14 cellular contexts compared by ENCODE assay signal in the genomic region with DNA sequence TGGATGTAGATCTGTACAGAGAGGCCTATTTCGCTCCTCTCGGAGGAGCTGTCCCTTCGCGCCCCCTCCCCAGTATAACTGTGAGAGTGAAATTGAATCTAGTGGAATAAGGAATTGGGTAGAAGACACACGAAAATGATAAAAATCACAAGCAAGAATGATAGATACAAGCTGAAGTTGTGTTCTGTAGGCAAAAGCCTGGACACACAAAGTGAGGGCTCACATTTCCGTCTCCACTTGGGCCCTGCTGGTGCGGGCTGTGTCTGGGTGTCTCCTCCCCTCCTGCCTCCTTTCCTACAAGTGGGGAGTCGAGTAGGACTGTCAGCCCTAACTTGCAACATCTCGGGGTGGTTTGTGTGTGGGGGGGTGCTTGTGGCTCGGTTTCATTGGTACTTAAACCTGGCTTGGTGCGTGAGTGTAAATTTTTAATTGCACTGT. TPM values are rescaled to one million over a fixed set of nuclear protein-coding genes. Genes with fewer than 3 reads are reported as not detected.
DNase-seq lines count a peak whose midpoint lies in the region; ATAC-seq and TF ChIP-seq lines count a peak whose summit lies in the region.
"Had no signal": no experiment of that assay in that cellular context is flagged by ENCODE, and none has a peak within 500 bp of the region (broad histone marks: within the 10 kb centered on the region; RNA-seq: fewer than 3 reads in every experiment).

No MANE protein-coding gene starts in this region.

- no peaks in the 10 kb centered on the region for H4K20me1 ChIP-seq in neural cell (ENCODE audit: insufficient read depth)

- TF ChIP-seq POLR2A in heart left ventricle (IDR thresholded peaks at IDR 0.05), result no peak

- peak overlapping the region; percentile 67 for H3K27ac Mint-ChIP-seq in activated CD4-positive, alpha-beta T cell treated with anti-CD3 and anti-CD28 coated beads, Interleukin-2, amount 10 ng/mL, durations not matched to agents 24 days and 14 days

- no peak overlapping the region for H3K27ac ChIP-seq in neural cell (ENCODE audit: low read length)
- H3K27ac ChIP-seq in heart left ventricle, result no peak overlapping the region
- H3K27ac ChIP-seq: dorsolateral prefrontal cortex, HL-60, skin epidermis had no signal

- H3K9me3 Mint-ChIP-seq in activated CD4-positive, alpha-beta T cell treated with anti-CD3 and anti-CD28 coated beads, Interleukin-2, amount 10 ng/mL, durations not matched to agents 24 days and 14 days, result no peaks in the 10 kb centered on the region

- no peak overlapping the region for H2AFZ ChIP-seq in neural cell (ENCODE audit: low read depth, low read length)

- peaks cover 4% of the 10 kb centered on the region for H3K36me3 Mint-ChIP-seq in activated CD4-positive, alpha-beta T cell treated with anti-CD3 and anti-CD28 coated beads, Interleukin-2, amount 10 ng/mL, durations not matched to agents 24 days and 14 days (ENCODE audit: low read depth)

- no peak overlapping the region for H3K4me2 ChIP-seq in neural cell (ENCODE audit: low read length)

- H3K9me2 ChIP-seq in neural cell (ENCODE audit: insufficient read depth, low read length), result no peaks in the 10 kb centered on the region

- intact Hi-C loops in activated CD4-positive, alpha-beta T cell treated with anti-CD3 and anti-CD28 coated beads, Interleukin-2, amount 10 ng/mL, durations not matched to agents 24 days and 14 days (cut with micrococcal nuclease), result loop anchor here (5.0 to 10.0 kb wide), 4 partner anchors 449 to 1828 kb away; partner anchors contain the start of gene EVX2
- intact Hi-C loops in heart left ventricle (cut with DNase I), result loop anchor here in 4 of 10 donors (5.0 to 10.0 kb wide), 5 partner anchors 169 to 759 kb away; partner anchors contain the start of gene SP3 (in 1 of the 4)

- H3K36me3 ChIP-seq in neural cell (ENCODE audit: insufficient read depth, low read length), result no peaks in the 10 kb centered on the region
- H3K36me3 ChIP-seq in heart left ventricle, result no peaks in the 10 kb centered on the region
- H3K36me3 ChIP-seq in MG63, result no peaks in the 10 kb centered on the region

- no peak for TF ChIP-seq EP300 in neural cell (conservative IDR thresholded peaks at IDR 0.05; ENCODE audit: poor library complexity, severe bottlenecking)

- no peak for TF ChIP-seq CTCF in GM20000 (IDR thresholded peaks at IDR 0.05; ENCODE audit: extremely low read depth, missing control alignments)
- TF ChIP-seq CTCF in neural cell (IDR thresholded peaks at IDR 0.05; ENCODE audit: poor library complexity, severe bottlenecking), result no peak
- TF ChIP-seq CTCF in heart left ventricle (IDR thresholded peaks at IDR 0.05), result no peak

- H3K79me2 ChIP-seq in neural cell (replicated peaks; ENCODE audit: insufficient read depth, low read length), result peaks cover 28% of the 10 kb centered on the region

- H3K4me3 ChIP-seq in neural cell (ENCODE audit: low read length), result peak overlapping the region; percentile 67
- H3K4me3 ChIP-seq in heart left ventricle, result no peak overlapping the region
- no peak overlapping the region for H3K4me3 ChIP-seq in MG63

- H3K27me3 ChIP-seq in neural cell (ENCODE audit: insufficient read depth, low read depth, low read length) (peaks cover 99% of the 10 kb centered on the region), heart left ventricle (peaks cover 87 to 100% (median 98%) of the 10 kb centered on the region in 9 donors), MG63 (peaks cover 17% of the 10 kb centered on the region)

- H3K4me1 Mint-ChIP-seq in activated CD4-positive, alpha-beta T cell treated with anti-CD3 and anti-CD28 coated beads, Interleukin-2, amount 10 ng/mL, durations not matched to agents 24 days and 14 days, result peaks cover 23% of the 10 kb centered on the region

- no peak overlapping the region for H3K9ac ChIP-seq in neural cell (ENCODE audit: low read length)

- H3K4me1 ChIP-seq in heart left ventricle, result peaks cover 7 to 61% (median 26%) of the 10 kb centered on the region in 12 donors

- peak overlapping the region; percentile 45 for H3K4me3 Mint-ChIP-seq in activated CD4-positive, alpha-beta T cell treated with anti-CD3 and anti-CD28 coated beads, Interleukin-2, amount 10 ng/mL, durations not matched to agents 24 days and 14 days

- DNase-seq in activated CD4-positive, alpha-beta T cell treated with anti-CD3 and anti-CD28 coated beads, Interleukin-2, amount 10 ng/mL, durations not matched to agents 24 days and 14 days, result peak; percentile 61
- no peak for DNase-seq in activated CD4-positive, alpha-beta T cell treated with anti-CD3 and anti-CD28 coated beads for 48 hours
- peak; percentile 29 for DNase-seq in GM20000 (ENCODE audit: low spot score)
- DNase-seq in astrocyte of the hippocampus (ENCODE audit: low read depth, low spot score), result peak; percentile 10
- DNase-seq in heart left ventricle, result no peak
- DNase-seq in MG63, result no peak

- H3K27me3 Mint-ChIP-seq in activated CD4-positive, alpha-beta T cell treated with anti-CD3 and anti-CD28 coated beads, Interleukin-2, amount 10 ng/mL, durations not matched to agents 24 days and 14 days, result peaks cover 73% of the 10 kb centered on the region

- TF ChIP-seq RAD21 in neural cell (conservative IDR thresholded peaks at IDR 0.05), result no peak

- ATAC-seq in heart left ventricle (no peak), HG03565 (IDR thresholded peaks at IDR 0.05; ENCODE audit: unreplicated experiment) (no peak)

- H3F3A ChIP-seq in neural cell (ENCODE audit: insufficient read depth, low read length, poor library complexity, severe bottlenecking), result peaks cover 4% of the 10 kb centered on the region

- H3K9me3 ChIP-seq in neural cell (ENCODE audit: low read length), result no peaks in the 10 kb centered on the region
- H3K9me3 ChIP-seq in heart left ventricle, result no peaks in the 10 kb centered on the region
- H3K9me3 ChIP-seq in MG63, result no peaks in the 10 kb centered on the region

- WGBS in heart left ventricle, 4 donors, result 11 to 27% (median 18%) methylated on average over 11 of the region's 11 CpGs

TF ChIP-seq in neural cell, 6 proteins besides CTCF, POLR2A, EP300 and RAD21:
- TF ChIP-seq TAF1 (IDR thresholded peaks at IDR 0.05; ENCODE audit: low read depth) (no peak), MXI1 (conservative IDR thresholded peaks at IDR 0.05; ENCODE audit: poor library complexity, severe bottlenecking) (no peak), EZH2 (IDR thresholded peaks at IDR 0.05; ENCODE audit: borderline replicate concordance, insufficient read depth, low read length, poor library complexity, severe bottlenecking) (no peak), POLR2AphosphoS5 (IDR thresholded peaks at IDR 0.05) (peak; percentile 16), SMC3 (conservative IDR thresholded peaks at IDR 0.05; ENCODE audit: poor library complexity) (no peak)
- TF ChIP-seq, protein P1, sequence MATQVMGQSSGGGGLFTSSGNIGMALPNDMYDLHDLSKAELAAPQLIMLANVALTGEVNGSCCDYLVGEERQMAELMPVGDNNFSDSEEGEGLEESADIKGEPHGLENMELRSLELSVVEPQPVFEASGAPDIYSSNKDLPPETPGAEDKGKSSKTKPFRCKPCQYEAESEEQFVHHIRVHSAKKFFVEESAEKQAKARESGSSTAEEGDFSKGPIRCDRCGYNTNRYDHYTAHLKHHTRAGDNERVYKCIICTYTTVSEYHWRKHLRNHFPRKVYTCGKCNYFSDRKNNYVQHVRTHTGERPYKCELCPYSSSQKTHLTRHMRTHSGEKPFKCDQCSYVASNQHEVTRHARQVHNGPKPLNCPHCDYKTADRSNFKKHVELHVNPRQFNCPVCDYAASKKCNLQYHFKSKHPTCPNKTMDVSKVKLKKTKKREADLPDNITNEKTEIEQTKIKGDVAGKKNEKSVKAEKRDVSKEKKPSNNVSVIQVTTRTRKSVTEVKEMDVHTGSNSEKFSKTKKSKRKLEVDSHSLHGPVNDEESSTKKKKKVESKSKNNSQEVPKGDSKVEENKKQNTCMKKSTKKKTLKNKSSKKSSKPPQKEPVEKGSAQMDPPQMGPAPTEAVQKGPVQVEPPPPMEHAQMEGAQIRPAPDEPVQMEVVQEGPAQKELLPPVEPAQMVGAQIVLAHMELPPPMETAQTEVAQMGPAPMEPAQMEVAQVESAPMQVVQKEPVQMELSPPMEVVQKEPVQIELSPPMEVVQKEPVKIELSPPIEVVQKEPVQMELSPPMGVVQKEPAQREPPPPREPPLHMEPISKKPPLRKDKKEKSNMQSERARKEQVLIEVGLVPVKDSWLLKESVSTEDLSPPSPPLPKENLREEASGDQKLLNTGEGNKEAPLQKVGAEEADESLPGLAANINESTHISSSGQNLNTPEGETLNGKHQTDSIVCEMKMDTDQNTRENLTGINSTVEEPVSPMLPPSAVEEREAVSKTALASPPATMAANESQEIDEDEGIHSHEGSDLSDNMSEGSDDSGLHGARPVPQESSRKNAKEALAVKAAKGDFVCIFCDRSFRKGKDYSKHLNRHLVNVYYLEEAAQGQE (IDR thresholded peaks at IDR 0.05; ENCODE audit: borderline replicate concordance), result no peak

RNA-seq across cellular contexts. Expression of gene SP9, which starts 0.5 kb away (rescaled TPM):
- total RNA-seq in activated CD4-positive, alpha-beta T cell treated with anti-CD3 and anti-CD28 coated beads, Interleukin-2, amount 10 ng/mL, durations not matched to agents 24 days and 14 days, result not detected in 2 replicates
- polyA plus RNA-seq in neural cell (1.6 and 2.5 TPM in 2 replicates), heart left ventricle (not detected)
- polyA minus RNA-seq in neural cell, result 3.7 and 4.1 TPM in 2 replicates
- total RNA-seq in heart left ventricle, result under 1 TPM in 1 of 9 donors, not detected in 8; 0.08 TPM
- not detected in 2 replicates for total RNA-seq in MG63 (2014; rRNA removed; shearing (Covaris generic); ENCODE audit: low replicate concordance)
- total RNA-seq: glomerular endothelial cell, mononuclear cell had no signal
- polyA plus RNA-seq: BJ had no signal

Comparison
In these comparisons a context has a peak if more than half of its experiments do, and no peak if none do; other contexts are left out.
1. DNase-seq: peak in activated CD4-positive, alpha-beta T cell treated with anti-CD3 and anti-CD28 coated beads, Interleukin-2, amount 10 ng/mL, durations not matched to agents 24 days and 14 days (single experiment), GM20000 (single experiment) and astrocyte of the hippocampus (single experiment); none in activated CD4-positive, alpha-beta T cell treated with anti-CD3 and anti-CD28 coated beads for 48 hours (single experiment), heart left ventricle (0 of 5) and MG63 (single experiment).